Comparison of ENCODE assay signal across 15 cellular contexts in the genomic region with DNA sequence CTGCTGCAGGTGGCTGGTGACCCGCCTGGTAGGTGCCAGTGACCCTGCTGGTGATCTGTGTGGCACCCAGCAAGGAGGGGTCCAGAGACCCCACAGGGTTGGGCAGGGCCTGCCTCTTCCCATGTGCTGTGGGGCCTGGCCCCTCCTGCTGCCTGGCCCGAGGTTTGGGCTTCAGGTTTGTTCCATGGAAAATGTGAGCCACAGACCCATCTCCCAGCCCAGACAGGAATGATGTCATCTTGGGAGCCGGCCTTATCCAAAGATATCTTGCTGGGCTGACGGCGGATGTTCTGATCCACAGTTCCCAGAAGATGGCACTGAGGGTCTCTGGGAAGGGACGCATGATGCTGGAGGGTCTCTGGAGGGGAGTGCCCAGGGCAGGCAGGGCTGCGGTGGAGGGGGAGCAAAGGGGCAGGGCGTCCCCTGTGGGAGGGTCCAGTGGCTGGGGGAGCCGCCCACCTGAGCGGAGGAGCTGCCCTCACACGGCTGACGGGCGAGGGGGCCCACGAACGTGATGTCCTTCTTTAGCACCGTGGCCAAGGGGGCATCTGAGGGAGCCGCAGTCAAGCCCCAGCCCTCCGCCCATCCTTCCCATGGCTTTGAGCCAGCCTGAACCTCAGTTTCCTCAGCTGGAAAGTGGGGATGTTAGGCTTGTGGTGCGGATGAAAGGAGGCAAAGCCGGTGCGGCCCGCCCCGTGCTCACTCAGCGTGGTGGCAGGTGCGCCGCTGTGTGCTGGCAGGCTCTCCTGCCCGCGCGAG.
DNase-seq lines count a peak whose midpoint lies in the region; ATAC-seq and TF ChIP-seq lines count a peak whose summit lies in the region.
"Had no signal": no experiment of that assay in that cellular context is flagged by ENCODE, and none has a peak within 500 bp of the region (broad histone marks: within the 10 kb centered on the region; RNA-seq: fewer than 3 reads in every experiment).

No MANE protein-coding gene starts in this region.

- H3K27me3 Mint-ChIP-seq in naive thymus-derived CD8-positive, alpha-beta T cell, result peaks cover 0 to 7% (median 0%) of the 10 kb centered on the region in 5 donors
- H3K27me3 Mint-ChIP-seq: activated B cell treated with CpG ODN at 0.5 μM for 24 hours; stimulated activated naive CD8-positive, alpha-beta T cell treated with anti-CD3 and anti-CD28 coated beads, Interleukin-15, amount 100 ng/mL, for 72 hours had no signal

- POLR2A ChIA-PET in naive thymus-derived CD8-positive, alpha-beta T cell (lab: Charles Lee), result no interaction called here

- intact Hi-C loops in esophagus squamous epithelium (cut with DNase I), result no loop called here
- intact Hi-C loops in transverse colon (cut with DNase I; ENCODE audit: low total_unique reads), result no loop called here

- H3K4me1 Mint-ChIP-seq in naive thymus-derived CD8-positive, alpha-beta T cell, result peaks cover 0 to 15% (median 10%) of the 10 kb centered on the region in 4 donors
- H3K4me1 Mint-ChIP-seq: activated B cell treated with CpG ODN at 0.5 μM for 24 hours had no signal

- H3K36me3 Mint-ChIP-seq in naive thymus-derived CD8-positive, alpha-beta T cell, result no peaks in the 10 kb centered on the region
- H3K36me3 Mint-ChIP-seq: CD8-positive, alpha-beta T cell had no signal

- no peak overlapping the region for H3K9ac ChIP-seq in SK-N-MC (ENCODE audit: insufficient read length)

- no peak overlapping the region for H3K4me3 Mint-ChIP-seq in naive thymus-derived CD8-positive, alpha-beta T cell
- H3K4me3 Mint-ChIP-seq: activated B cell treated with CpG ODN at 0.5 μM for 24 hours; CD8-positive, alpha-beta T cell; stimulated activated naive CD8-positive, alpha-beta T cell treated with anti-CD3 and anti-CD28 coated beads, Interleukin-15, amount 100 ng/mL, for 72 hours had no signal

- H3K27ac ChIP-seq in SK-N-MC (peak overlapping the region; percentile 36), esophagus squamous epithelium (peak overlapping the region in 3 of 4 donors; percentile 64 to 77 (median 73)), mesodermal cell (ENCODE audit: low read depth, low read length, severe bottlenecking) (peak overlapping the region; percentile 67), transverse colon (peak overlapping the region; percentile 87 to 95 (median 89))
- H3K27ac ChIP-seq: body of pancreas, SJSA1 had no signal

- in situ Hi-C loops in transverse colon (cut with MboI; ENCODE audit: low pct_ligation_motif_present in 1 of 4, low pct_unique_long_range_greater_than_20kb in 1 of 4, low sequenced_read_pairs in 3 of 4), result no loop called here

- H3K4me3 ChIP-seq in SK-N-MC (no peak overlapping the region), esophagus squamous epithelium (no peak overlapping the region), mesodermal cell (ENCODE audit: extremely low read depth, insufficient read depth, low read length, poor library complexity, severe bottlenecking) (no peak overlapping the region), transverse colon (no peak overlapping the region)
- H3K4me3 ChIP-seq: body of pancreas, SJSA1 had no signal

- H3K4me1 ChIP-seq in esophagus squamous epithelium (peaks cover 0 to 62% (median 30%) of the 10 kb centered on the region in 3 donors), mesodermal cell (ENCODE audit: control insufficient read depth, insufficient read depth, low read length, poor library complexity, severe bottlenecking) (peaks cover 28% of the 10 kb centered on the region), transverse colon (peaks cover 43 to 60% (median 53%) of the 10 kb centered on the region in 4 donors)
- H3K4me1 ChIP-seq: body of pancreas had no signal

- peaks cover 0 to 11% (median 2%) of the 10 kb centered on the region in 9 donors for H3K9me3 Mint-ChIP-seq in naive thymus-derived CD8-positive, alpha-beta T cell
- H3K9me3 Mint-ChIP-seq: activated B cell treated with CpG ODN at 0.5 μM for 24 hours; CD8-positive, alpha-beta T cell had no signal

- no peak for ATAC-seq in naive thymus-derived CD8-positive, alpha-beta T cell
- ATAC-seq: body of pancreas; CD8-positive, alpha-beta T cell; stimulated activated naive CD8-positive, alpha-beta T cell treated with anti-CD3 and anti-CD28 coated beads, Interleukin-15, amount 100 ng/mL, for 72 hours had no signal

- TF ChIP-seq CTCF in esophagus squamous epithelium (IDR thresholded peaks at IDR 0.05) (no peak), transverse colon (IDR thresholded peaks at IDR 0.05) (no peak)

- WGBS in esophagus squamous epithelium, 2 donors, result 80 to 93% methylated on average over 1 to 9 of the region's 29 CpGs
- 95% methylated on average over 21 to 28 of the region's 29 CpGs for WGBS in mesodermal cell (ENCODE audit: insufficient coverage in 2 of 2), 2 experiments
- WGBS in transverse colon (ENCODE audit: low coverage in 1 of 2), 2 donors, result 70% methylated on average over 29 of the region's 29 CpGs; no CpG with 5 or more reads in 1 of the 2 donors

- peaks cover 4% of the 10 kb centered on the region; the same call in 1 of the 2 replicates for H3K36me3 ChIP-seq in SK-N-MC (ENCODE audit: insufficient read depth, low read length)
- H3K36me3 ChIP-seq in esophagus squamous epithelium, result no peaks in the 10 kb centered on the region
- peaks cover 90% of the 10 kb centered on the region for H3K36me3 ChIP-seq in mesodermal cell (ENCODE audit: control insufficient read depth, insufficient read depth, low read length)
- no peaks in the 10 kb centered on the region for H3K36me3 ChIP-seq in transverse colon

- DNase-seq in SK-N-MC (ENCODE audit: low read depth, low spot score) (no peak), esophagus squamous epithelium (lab: John Stamatoyannopoulos, UW) (no peak), transverse colon (no peak), NK-92 (lab: John Stamatoyannopoulos, UW; ENCODE audit: unreplicated experiment) (no peak), SIG-M5 treated with dmso at 0.1 percent for 504 hours (lab: John Stamatoyannopoulos, UW; ENCODE audit: unreplicated experiment) (no peak)
- no peak for DNase-seq in activated CD8-positive, alpha-beta memory T cell treated with anti-CD3 and anti-CD28 coated beads, Interleukin-2, amount 50 U/mL, for 4 hours
- no peak for DNase-seq in naive thymus-derived CD8-positive, alpha-beta T cell
- DNase-seq: activated B cell treated with CpG ODN at 0.5 μM for 24 hours; activated T-cell treated with anti-CD3 and anti-CD28 coated beads, Interleukin-2, amount 50 U/mL, for 48 hours; CD8-positive, alpha-beta T cell; NCI-H1436; stimulated activated naive CD8-positive, alpha-beta T cell treated with anti-CD3 and anti-CD28 coated beads, Interleukin-15, amount 100 ng/mL, for 72 hours had no signal

- H3K27me3 ChIP-seq in esophagus squamous epithelium (peaks cover 0 to 81% (median 0%) of the 10 kb centered on the region in 4 donors), transverse colon (no peaks in the 10 kb centered on the region)
- H3K27me3 ChIP-seq: body of pancreas, SJSA1 had no signal

- H3K27ac Mint-ChIP-seq in naive thymus-derived CD8-positive, alpha-beta T cell, result peak overlapping the region in 4 of 10 donors; percentile 18 to 68 (median 56)
- H3K27ac Mint-ChIP-seq: activated B cell treated with CpG ODN at 0.5 μM for 24 hours had no signal

- no peak for TF ChIP-seq EP300 in transverse colon (IDR thresholded peaks at IDR 0.05; ENCODE audit: low read depth)

- TF ChIP-seq POLR2A in esophagus squamous epithelium (IDR thresholded peaks at IDR 0.05), result no peak
- no peak for TF ChIP-seq POLR2A in transverse colon (IDR thresholded peaks at IDR 0.05)

- no peaks in the 10 kb centered on the region for H3K9me3 ChIP-seq in SK-N-MC (ENCODE audit: low read depth, low read length)
- no peaks in the 10 kb centered on the region for H3K9me3 ChIP-seq in esophagus squamous epithelium
- H3K9me3 ChIP-seq in mesodermal cell (ENCODE audit: control insufficient read depth, low read length), result no peaks in the 10 kb centered on the region
- H3K9me3 ChIP-seq in transverse colon, result no peaks in the 10 kb centered on the region
- H3K9me3 ChIP-seq: body of pancreas, SJSA1 had no signal

Comparison
In these comparisons a context has a peak if more than half of its experiments do, and no peak if none do; other contexts are left out.
1. H3K27ac ChIP-seq: peak in every context shown above with its lines; median percentile 89 in transverse colon; 73 in esophagus squamous epithelium; 67 in mesodermal cell; 36 in SK-N-MC.